In genomic region chr1:116570358-116571214, GRCh38 we compare ENCODE assay signal across 8 cellular contexts. TPM values are rescaled to one million over a fixed set of nuclear protein-coding genes. Genes with fewer than 3 reads are reported as not detected.
DNase-seq lines count a peak whose midpoint lies in the region; ATAC-seq lines count a peak whose summit lies in the region.

A gene with protein sequence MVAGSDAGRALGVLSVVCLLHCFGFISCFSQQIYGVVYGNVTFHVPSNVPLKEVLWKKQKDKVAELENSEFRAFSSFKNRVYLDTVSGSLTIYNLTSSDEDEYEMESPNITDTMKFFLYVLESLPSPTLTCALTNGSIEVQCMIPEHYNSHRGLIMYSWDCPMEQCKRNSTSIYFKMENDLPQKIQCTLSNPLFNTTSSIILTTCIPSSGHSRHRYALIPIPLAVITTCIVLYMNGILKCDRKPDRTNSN (minus strand): TSS chr1:116571026. CDS start chr1:116570972, 54 bp downstream.

- peak within 1 kb of the TSS; percentile 89 to 99 (median 94) for H3K4me3 Mint-ChIP-seq in CD4-positive, alpha-beta memory T cell
- peak within 1 kb of the TSS; percentile 94 to 99 for H3K4me3 Mint-ChIP-seq in effector memory CD8-positive, alpha-beta T cell

- peaks cover 62% of the 10 kb centered on the region for H3K4me1 ChIP-seq in CD4-positive, alpha-beta memory T cell (ENCODE audit: insufficient read depth, low read length)
- H3K4me1 ChIP-seq in mesenchymal stem cell (ENCODE audit: control insufficient read depth, insufficient read depth, low read depth, low read length) = peaks cover 18% of the 10 kb centered on the region

- H3K4ac ChIP-seq in mesenchymal stem cell (ENCODE audit: low read depth in 1 of 2, low read length in 2 of 2) = peak within 1 kb of the TSS; percentile 57 to 86

- peak within 1 kb of the TSS; percentile 44 for H2BK15ac ChIP-seq in mesenchymal stem cell (ENCODE audit: low read depth, poor library complexity, severe bottlenecking)

- peak within 1 kb of the TSS; percentile 79 for H2AFZ ChIP-seq in mesenchymal stem cell (ENCODE audit: low read depth, low read length)

- peak within 1 kb of the TSS; percentile 90 for H3K9ac ChIP-seq in mesenchymal stem cell (ENCODE audit: low read length)

- H3K4me1 Mint-ChIP-seq in CD4-positive, alpha-beta memory T cell = peaks cover 35 to 64% (median 49%) of the 10 kb centered on the region in 4 donors
- H3K4me1 Mint-ChIP-seq in effector memory CD8-positive, alpha-beta T cell (ENCODE audit: low read depth in 2 of 2) = peaks cover 46 to 48% of the 10 kb centered on the region in 2 donors

- POLR2A ChIA-PET in CD4-positive, alpha-beta memory T cell (lab: Charles Lee; ENCODE audit: partially characterized antibody) = interaction anchor here (0.5 to 4.3 kb wide), 6 partner anchors 13 to 195 kb away, joined by 3 to 29 read pairs (median 14); no protein-coding TSS in a partner anchor
- POLR2A ChIA-PET in activated CD8-positive, alpha-beta memory T cell treated with anti-CD3 and anti-CD28 coated beads for 36 hours (lab: Charles Lee) = interaction anchor here (0.6 to 3.3 kb wide), 7 partner anchors 14 to 404 kb away, joined by 3 to 26 read pairs (median 3); no protein-coding TSS in a partner anchor

- H3K27ac ChIP-seq in CD4-positive, alpha-beta memory T cell (ENCODE audit: low read depth, low read length) = peak within 1 kb of the TSS; percentile 93
- peak within 1 kb of the TSS; percentile 64 for H3K27ac ChIP-seq in mesenchymal stem cell (ENCODE audit: low read length, poor library complexity, severe bottlenecking)

- peak within 1 kb of the TSS in 1 of 2 experiments; percentile 54 for H2BK12ac ChIP-seq in mesenchymal stem cell (ENCODE audit: low read length in 2 of 2)

- no peaks in the 10 kb centered on the region for H3K9me3 ChIP-seq in CD4-positive, alpha-beta memory T cell (ENCODE audit: control insufficient read depth in 1 of 2, low read length in 2 of 2)
- H3K9me3 ChIP-seq in mesenchymal stem cell (ENCODE audit: control insufficient read depth, low read length) = no peaks in the 10 kb centered on the region

- CTCF ChIA-PET in CD4-positive, alpha-beta memory T cell (lab: Charles Lee; ENCODE audit: partially characterized antibody) = interaction anchor here (0.8 to 3.0 kb wide), 5 partner anchors 22 to 154 kb away, joined by 3 to 15 read pairs (median 4); no protein-coding TSS in a partner anchor
- CTCF ChIA-PET in activated CD8-positive, alpha-beta memory T cell treated with anti-CD3 and anti-CD28 coated beads for 36 hours (lab: Charles Lee) = interaction anchor here (0.7 to 1.9 kb wide), 3 partner anchors 13 to 431 kb away, joined by 3 to 5 read pairs (median 3); no protein-coding TSS in a partner anchor

- H2BK120ac ChIP-seq in mesenchymal stem cell (ENCODE audit: low read depth, low read length) = peak within 1 kb of the TSS; percentile 71

- H4K8ac ChIP-seq in mesenchymal stem cell (ENCODE audit: low read length) = peak within 1 kb of the TSS; percentile 87

- H3K27me3 ChIP-seq in CD4-positive, alpha-beta memory T cell (ENCODE audit: insufficient read depth, low read length) = no peaks in the 10 kb centered on the region
- H3K27me3 ChIP-seq in mesenchymal stem cell (ENCODE audit: control insufficient read depth in 1 of 2, insufficient read depth in 1 of 2, low read length in 2 of 2) = no peaks in the 10 kb centered on the region

- H2BK5ac ChIP-seq in mesenchymal stem cell (ENCODE audit: low read depth, low read length, poor library complexity, severe bottlenecking) = peak within 1 kb of the TSS; percentile 45

- H3K36me3 Mint-ChIP-seq in CD4-positive, alpha-beta memory T cell = peaks cover 0 to 14% of the 10 kb centered on the region in 2 donors
- peaks cover 34% of the 10 kb centered on the region for H3K36me3 Mint-ChIP-seq in effector memory CD8-positive, alpha-beta T cell (ENCODE audit: insufficient read depth)

- H3K9me3 Mint-ChIP-seq in CD4-positive, alpha-beta memory T cell = no peaks in the 10 kb centered on the region
- no peaks in the 10 kb centered on the region for H3K9me3 Mint-ChIP-seq in effector memory CD8-positive, alpha-beta T cell

- H3K79me1 ChIP-seq in mesenchymal stem cell (replicated peaks; ENCODE audit: low read length, poor library complexity, severe bottlenecking) = peaks cover 11% of the 10 kb centered on the region

- ATAC-seq in GM19324 (IDR thresholded peaks at IDR 0.05; ENCODE audit: low FRiP score, unreplicated experiment) = peak; percentile 78
- ATAC-seq in HG03460 (IDR thresholded peaks at IDR 0.05; ENCODE audit: unreplicated experiment) = peak; percentile 53
- peak; percentile 79 for ATAC-seq in effector memory CD8-positive, alpha-beta T cell (replicated peaks)

- H3K36me3 ChIP-seq in CD4-positive, alpha-beta memory T cell (ENCODE audit: insufficient read depth, low read length) = no peaks in the 10 kb centered on the region
- H3K36me3 ChIP-seq in mesenchymal stem cell (ENCODE audit: control insufficient read depth in 1 of 2, insufficient read depth in 2 of 2, low read depth in 1 of 2, low read length in 2 of 2) = no peaks in the 10 kb centered on the region

- H2AK5ac ChIP-seq in mesenchymal stem cell (ENCODE audit: low read length, severe bottlenecking) = peak within 1 kb of the TSS; percentile 67

- intact Hi-C loops in CD4-positive, alpha-beta memory T cell (cut with micrococcal nuclease) = loop anchor here (1.0 to 5.0 kb wide), 6 partner anchors 11 to 196 kb away; no protein-coding TSS in a partner anchor

- peak within 1 kb of the TSS; percentile 90 to 98 (median 97) for H3K27ac Mint-ChIP-seq in CD4-positive, alpha-beta memory T cell
- H3K27ac Mint-ChIP-seq in effector memory CD8-positive, alpha-beta T cell = peak within 1 kb of the TSS; percentile 96 to 98

- peak within 1 kb of the TSS; percentile 83 for H3K4me2 ChIP-seq in mesenchymal stem cell (ENCODE audit: low read length, poor library complexity, severe bottlenecking)

- H3K23ac ChIP-seq in mesenchymal stem cell (ENCODE audit: low read length in 2 of 2) = no peak within 1 kb of the TSS

- H3K18ac ChIP-seq in mesenchymal stem cell (ENCODE audit: low read depth in 1 of 2, low read length in 2 of 2) = peak within 1 kb of the TSS; percentile 82 to 97

- DNase-seq in CD4-positive, alpha-beta memory T cell = peak; percentile 74 to 81 (median 75)
- DNase-seq in NCI-H82 treated with DMSO at 0.1 percent for 48 hours (lab: John Stamatoyannopoulos, UW; ENCODE audit: unreplicated experiment) = peak; percentile 60
- DNase-seq in effector memory CD8-positive, alpha-beta T cell = peak; percentile 73 to 78 (median 77)
- DNase-seq in mesenchymal stem cell = peak; percentile 85
- peak; percentile 79 for DNase-seq in stimulated activated CD8-positive, alpha-beta memory T cell treated with anti-CD3 and anti-CD28 coated beads, Interleukin-12 subunit alpha, Interleukin-12 subunit beta, amount 100 ng/mL, for 4 hours (ENCODE audit: low read depth)

- peaks cover 0 to 2% of the 10 kb centered on the region in 2 donors for H3K27me3 Mint-ChIP-seq in CD4-positive, alpha-beta memory T cell
- no peaks in the 10 kb centered on the region for H3K27me3 Mint-ChIP-seq in effector memory CD8-positive, alpha-beta T cell

- peak within 1 kb of the TSS; percentile 89 for H4K91ac ChIP-seq in mesenchymal stem cell (ENCODE audit: low read length)

- H3K4me3 ChIP-seq in CD4-positive, alpha-beta memory T cell (ENCODE audit: low read length in 2 of 2) = peak within 1 kb of the TSS; percentile 80 to 93
- H3K4me3 ChIP-seq in mesenchymal stem cell (ENCODE audit: insufficient read depth in 1 of 2, low read depth in 1 of 2, low read length in 2 of 2) = peak within 1 kb of the TSS; percentile 78 to 87

- peak within 1 kb of the TSS in 1 of 2 experiments; percentile 9 for H3K14ac ChIP-seq in mesenchymal stem cell (ENCODE audit: low read length in 2 of 2)

- WGBS in mesenchymal stem cell = 2% methylated on average over 60 of the region's 90 CpGs

RNA-seq across cellular contexts. Expression of the gene that starts here (rescaled TPM):
- 10 to 100 TPM; 25.2 to 30.9 TPM for total RNA-seq in CD4-positive, alpha-beta memory T cell
- polyA plus RNA-seq in CD4-positive, alpha-beta memory T cell = 10 to 100 TPM; 58.2 to 61.3 TPM
- total RNA-seq in activated CD8-positive, alpha-beta memory T cell treated with anti-CD3 and anti-CD28 coated beads for 36 hours = 10 to 100 TPM; 28.8 to 29.1 TPM
- polyA plus RNA-seq in mesenchymal stem cell (2013, experiment 1 of 2) = 10.5 TPM
- polyA plus RNA-seq in mesenchymal stem cell (2013, experiment 2 of 2) = 10.6 TPM

Comparison
In these comparisons a context has a peak if more than half of its experiments do, and no peak if none do; other contexts are left out.
1. Peak in every context shown above with its lines: DNase-seq, ATAC-seq, H3K4me3 ChIP-seq and H3K27ac ChIP-seq.